In the genomic region with DNA sequence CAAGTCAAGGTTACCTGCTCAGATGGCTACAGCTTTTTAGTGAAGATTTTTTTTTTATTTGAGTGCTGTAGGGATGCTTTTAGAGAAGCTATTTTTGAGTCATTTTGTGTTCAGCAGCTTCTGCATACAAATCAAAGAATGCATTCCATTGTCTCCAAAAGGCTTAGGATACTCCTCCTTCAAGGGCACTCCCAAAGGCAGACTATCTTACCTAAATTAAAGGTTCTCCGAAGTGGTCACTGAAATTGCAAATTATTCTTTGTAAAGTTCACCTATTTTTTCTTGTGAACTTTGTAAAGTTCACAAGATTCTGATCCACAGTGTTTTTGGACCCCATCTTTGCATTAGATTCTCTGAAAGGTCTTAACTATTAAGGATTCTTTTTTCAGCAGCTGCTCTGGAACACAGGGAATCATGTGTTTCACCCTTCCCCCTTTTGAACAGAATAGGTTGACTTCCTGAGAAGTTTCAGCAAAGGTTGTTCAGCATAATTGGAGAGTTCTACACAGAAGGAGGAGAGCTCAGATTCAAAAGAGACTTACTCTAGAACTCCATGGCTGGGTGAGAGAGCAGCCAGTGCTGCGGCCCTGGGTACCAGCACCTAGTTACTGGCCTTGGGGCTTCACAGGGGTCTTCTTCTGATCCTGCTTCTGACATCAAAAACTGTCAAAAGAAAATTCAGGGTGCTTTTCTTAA, we compare ENCODE assay signal across 8 cellular contexts. TPM values are rescaled to one million over a fixed set of nuclear protein-coding genes. Genes with fewer than 3 reads are reported as not detected.
DNase-seq lines count a peak whose midpoint lies in the region; ATAC-seq and TF ChIP-seq lines count a peak whose summit lies in the region.

No MANE protein-coding gene starts in this region.

- H3K79me2 ChIP-seq in osteoblast (ENCODE audit: insufficient read depth, low read length), result peaks cover 52% of the 10 kb centered on the region

- DNase-seq in GM03348 (ENCODE audit: low spot score), result peak; percentile 42
- DNase-seq in brain microvascular endothelial cell, result no peak
- no peak for DNase-seq in osteoblast (ENCODE audit: insufficient read length, low spot score, missing footprints)
- no peak for DNase-seq in NK-92 (lab: John Stamatoyannopoulos, UW; ENCODE audit: unreplicated experiment)
- no peak for DNase-seq in NK-92 treated with Interleukin-12 subunit alpha and Interleukin-12 subunit beta, amount 100 ng/mL, for 24 hours (lab: John Stamatoyannopoulos, UW)
- no peak for DNase-seq in amygdala (lab: John Stamatoyannopoulos, UW)
- DNase-seq in NCI-H2029 (lab: John Stamatoyannopoulos, UW), result no peak

- peak overlapping the region; percentile 83 for H3K4me2 ChIP-seq in osteoblast (ENCODE audit: insufficient read depth, low read length)

- in situ Hi-C loops in brain microvascular endothelial cell (cut with HindIII; ENCODE audit: low pct_ligation_motif_present, low sequenced_read_pairs), result no loop called here

- no peaks in the 10 kb centered on the region for H3K9me3 ChIP-seq in osteoblast (ENCODE audit: low read depth, low read length)

- no peak overlapping the region for H2AFZ ChIP-seq in osteoblast (ENCODE audit: low read length)

- H4K20me1 ChIP-seq in osteoblast (ENCODE audit: insufficient read depth, low read length), result no peaks in the 10 kb centered on the region

- H3K36me3 ChIP-seq in brain microvascular endothelial cell (replicated peaks) (peaks cover 9% of the 10 kb centered on the region), osteoblast (ENCODE audit: insufficient read depth, low read length) (peaks cover 49% of the 10 kb centered on the region)

- no peak overlapping the region for H3K4me3 ChIP-seq in brain microvascular endothelial cell (ENCODE audit: low read depth, low read length)
- H3K4me3 ChIP-seq in osteoblast (ENCODE audit: insufficient read depth, low read length), result peak overlapping the region; percentile 39

- peak; percentile 34 for ATAC-seq in HG03460 (IDR thresholded peaks at IDR 0.05; ENCODE audit: unreplicated experiment)

- peaks cover 37% of the 10 kb centered on the region for H3K4me1 ChIP-seq in osteoblast (ENCODE audit: insufficient read depth, low read length)

- H3K27me3 ChIP-seq in brain microvascular endothelial cell (replicated peaks) (no peaks in the 10 kb centered on the region), osteoblast (ENCODE audit: insufficient read depth, low read length) (no peaks in the 10 kb centered on the region)

- TF ChIP-seq CTCF in brain microvascular endothelial cell (IDR thresholded peaks at IDR 0.05; ENCODE audit: low read depth, low read length, missing control alignments), result no peak
- TF ChIP-seq CTCF in osteoblast (IDR thresholded peaks at IDR 0.05; ENCODE audit: extremely low read depth, low read depth, low read length), result no peak

- H3K27ac ChIP-seq in brain microvascular endothelial cell, result peak overlapping the region; percentile 65
- H3K27ac ChIP-seq in osteoblast (ENCODE audit: low read depth, low read length), result peak overlapping the region; percentile 91

RNA-seq across cellular contexts. Expression of gene CLIP4, which starts 14.5 kb away (rescaled TPM):
- 124 and 136 TPM in 2 replicates for total RNA-seq in osteoblast

RNA-seq across cellular contexts. Expression of gene PCARE, which starts 55.4 kb away (rescaled TPM):
- total RNA-seq in osteoblast, result not detected in 2 replicates
